Comparison of ENCODE assay signal across 8 cellular contexts in the genomic region with DNA sequence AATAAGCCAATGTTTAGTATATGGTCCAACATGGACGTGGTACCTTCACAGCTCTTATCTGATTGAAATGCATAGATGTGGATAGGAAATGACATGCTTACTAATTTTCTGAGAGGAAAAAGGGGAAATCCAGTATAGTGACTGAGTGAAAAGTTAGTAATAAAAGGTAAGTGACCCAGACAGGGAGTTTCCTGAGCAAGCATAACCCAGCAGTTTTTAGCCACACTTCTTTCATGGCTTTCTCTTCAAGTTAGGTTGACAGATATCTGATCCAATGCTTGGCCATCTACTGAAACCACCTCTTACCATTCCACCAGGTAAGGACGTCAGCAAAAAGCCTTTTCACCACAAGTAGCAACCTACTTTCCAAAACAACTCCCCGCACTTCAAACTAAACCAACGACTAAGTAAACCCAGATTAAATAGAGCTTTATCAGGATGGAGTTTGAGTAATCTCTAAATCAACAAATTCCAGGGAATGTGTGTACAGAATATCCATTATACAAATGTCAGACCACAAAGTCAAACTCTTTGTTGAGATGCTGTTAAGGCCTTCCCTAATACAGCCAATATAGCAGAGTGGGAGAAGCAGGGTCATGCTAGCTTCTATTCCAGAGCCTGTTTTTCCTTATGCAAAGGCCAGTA.
A peak's percentile ranks its signal among the peaks of the same experiment; 100 is the strongest.
DNase-seq lines count a peak whose midpoint lies in the region; ATAC-seq and TF ChIP-seq lines count a peak whose summit lies in the region.

No MANE protein-coding gene starts in this region.

- H3K36me3 ChIP-seq in GM06990 (ENCODE audit: control insufficient read depth, insufficient read depth, low read length) (no peaks in the 10 kb centered on the region), HAP-1 (replicated peaks) (no peaks in the 10 kb centered on the region)

- no peaks in the 10 kb centered on the region; the same call in 1 of the 2 replicates for H3K9me3 ChIP-seq in HAP-1

- DNase-seq in GM06990 (ENCODE audit: extremely low read depth, insufficient read length) (peak; percentile 79), AG08396 (ENCODE audit: low spot score) (no peak), CD14-positive monocyte (ENCODE audit: low spot score) (no peak), HAP-1 (ENCODE audit: low spot score in 2 of 2) (no peak), NCI-H2107 (lab: John Stamatoyannopoulos, UW) (no peak)
- peak; percentile 43 for DNase-seq in activated T-helper 1 cell treated with anti-CD3 and anti-CD28 coated beads, Interleukin-12 subunit alpha, Interleukin-12 subunit beta, Interleukin-2, Interleukin-4 antibody, amounts not matched to agents 30 ng/mL and 10 ng/mL and 1 ng/mL, durations not matched to agents 14 hours and 24 hours and 36 hours (ENCODE audit: low spot score)

- in situ Hi-C loops in HAP-1 (cut with MboI; ENCODE audit: low sequenced_read_pairs) = no loop called here

- no peaks in the 10 kb centered on the region for H3K9me3 Mint-ChIP-seq in activated T-helper 1 cell treated with anti-CD3 and anti-CD28 coated beads, Interleukin-12 subunit alpha, Interleukin-12 subunit beta, Interleukin-2, Interleukin-4 antibody, amounts not matched to agents 30 ng/mL and 10 ng/mL and 1 ng/mL, durations not matched to agents 14 hours and 24 hours and 36 hours
- H3K9me3 Mint-ChIP-seq in CD14-positive monocyte = no peaks in the 10 kb centered on the region

- H3K4me1 Mint-ChIP-seq in activated T-helper 1 cell treated with anti-CD3 and anti-CD28 coated beads, Interleukin-12 subunit alpha, Interleukin-12 subunit beta, Interleukin-2, Interleukin-4 antibody, amounts not matched to agents 30 ng/mL and 10 ng/mL and 1 ng/mL, durations not matched to agents 14 hours and 24 hours and 36 hours (ENCODE audit: low read depth) = peaks cover 70% of the 10 kb centered on the region
- no peaks in the 10 kb centered on the region for H3K4me1 Mint-ChIP-seq in CD14-positive monocyte

- peaks cover 16% of the 10 kb centered on the region for H3K4me1 ChIP-seq in HAP-1

- peak overlapping the region; percentile 88 for H3K27ac Mint-ChIP-seq in activated T-helper 1 cell treated with anti-CD3 and anti-CD28 coated beads, Interleukin-12 subunit alpha, Interleukin-12 subunit beta, Interleukin-2, Interleukin-4 antibody, amounts not matched to agents 30 ng/mL and 10 ng/mL and 1 ng/mL, durations not matched to agents 14 hours and 24 hours and 36 hours
- no peak overlapping the region for H3K27ac Mint-ChIP-seq in CD14-positive monocyte

- H3K27me3 ChIP-seq in GM06990 (replicated peaks; ENCODE audit: control insufficient read depth, insufficient read depth, low read length) (no peaks in the 10 kb centered on the region), HAP-1 (ENCODE audit: low read depth) (no peaks in the 10 kb centered on the region)

- H3K4me3 Mint-ChIP-seq in activated T-helper 1 cell treated with anti-CD3 and anti-CD28 coated beads, Interleukin-12 subunit alpha, Interleukin-12 subunit beta, Interleukin-2, Interleukin-4 antibody, amounts not matched to agents 30 ng/mL and 10 ng/mL and 1 ng/mL, durations not matched to agents 14 hours and 24 hours and 36 hours = peak overlapping the region; percentile 40
- H3K4me3 Mint-ChIP-seq in CD14-positive monocyte = no peak overlapping the region

- no peaks in the 10 kb centered on the region for H3K27me3 Mint-ChIP-seq in activated T-helper 1 cell treated with anti-CD3 and anti-CD28 coated beads, Interleukin-12 subunit alpha, Interleukin-12 subunit beta, Interleukin-2, Interleukin-4 antibody, amounts not matched to agents 30 ng/mL and 10 ng/mL and 1 ng/mL, durations not matched to agents 14 hours and 24 hours and 36 hours (ENCODE audit: insufficient read depth)
- H3K27me3 Mint-ChIP-seq in CD14-positive monocyte (ENCODE audit: low read depth in 3 of 3) = peaks cover 3 to 8% (median 5%) of the 10 kb centered on the region in 3 donors

- H3K36me3 Mint-ChIP-seq in activated T-helper 1 cell treated with anti-CD3 and anti-CD28 coated beads, Interleukin-12 subunit alpha, Interleukin-12 subunit beta, Interleukin-2, Interleukin-4 antibody, amounts not matched to agents 30 ng/mL and 10 ng/mL and 1 ng/mL, durations not matched to agents 14 hours and 24 hours and 36 hours (ENCODE audit: low read depth) = peaks cover 4% of the 10 kb centered on the region
- H3K36me3 Mint-ChIP-seq in CD14-positive monocyte = no peaks in the 10 kb centered on the region

- ATAC-seq in GM18870 (IDR thresholded peaks at IDR 0.05; ENCODE audit: unreplicated experiment) (peak; percentile 53), HG02870 (IDR thresholded peaks at IDR 0.05; ENCODE audit: unreplicated experiment) (peak; percentile 50)

- intact Hi-C loops in activated T-helper 1 cell treated with anti-CD3 and anti-CD28 coated beads, Interleukin-12 subunit alpha, Interleukin-12 subunit beta, Interleukin-2, Interleukin-4 antibody, amounts not matched to agents 30 ng/mL and 10 ng/mL and 1 ng/mL, durations not matched to agents 14 hours and 24 hours and 36 hours (cut with micrococcal nuclease) = loop anchor here (1.0 to 2.0 kb wide), 16 partner anchors 14 to 510 kb away; partner anchors contain the start of gene ICE2
- intact Hi-C loops in CD14-positive monocyte (cut with micrococcal nuclease) = no loop called here

- no peak for TF ChIP-seq CTCF in GM06990 (IDR thresholded peaks at IDR 0.05; ENCODE audit: insufficient read depth, low read length, poor library complexity, severe bottlenecking)
- TF ChIP-seq CTCF in CD14-positive monocyte (IDR thresholded peaks at IDR 0.05) = no peak

- H3K4me3 ChIP-seq in GM06990 (replicated peaks; ENCODE audit: low read depth, low read length) (no peak overlapping the region), HAP-1 (no peak overlapping the region)

Comparison
In these comparisons a context has a peak if more than half of its experiments do, and no peak if none do; other contexts are left out.
1. DNase-seq: peak in GM06990 (single experiment) and activated T-helper 1 cell treated with anti-CD3 and anti-CD28 coated beads, Interleukin-12 subunit alpha, Interleukin-12 subunit beta, Interleukin-2, Interleukin-4 antibody, amounts not matched to agents 30 ng/mL and 10 ng/mL and 1 ng/mL, durations not matched to agents 14 hours and 24 hours and 36 hours (single experiment); none in AG08396 (single experiment), CD14-positive monocyte (single experiment), HAP-1 (0 of 2) and NCI-H2107 (single experiment).